ENCODE assay signal across 8 cellular contexts in the genomic region with DNA sequence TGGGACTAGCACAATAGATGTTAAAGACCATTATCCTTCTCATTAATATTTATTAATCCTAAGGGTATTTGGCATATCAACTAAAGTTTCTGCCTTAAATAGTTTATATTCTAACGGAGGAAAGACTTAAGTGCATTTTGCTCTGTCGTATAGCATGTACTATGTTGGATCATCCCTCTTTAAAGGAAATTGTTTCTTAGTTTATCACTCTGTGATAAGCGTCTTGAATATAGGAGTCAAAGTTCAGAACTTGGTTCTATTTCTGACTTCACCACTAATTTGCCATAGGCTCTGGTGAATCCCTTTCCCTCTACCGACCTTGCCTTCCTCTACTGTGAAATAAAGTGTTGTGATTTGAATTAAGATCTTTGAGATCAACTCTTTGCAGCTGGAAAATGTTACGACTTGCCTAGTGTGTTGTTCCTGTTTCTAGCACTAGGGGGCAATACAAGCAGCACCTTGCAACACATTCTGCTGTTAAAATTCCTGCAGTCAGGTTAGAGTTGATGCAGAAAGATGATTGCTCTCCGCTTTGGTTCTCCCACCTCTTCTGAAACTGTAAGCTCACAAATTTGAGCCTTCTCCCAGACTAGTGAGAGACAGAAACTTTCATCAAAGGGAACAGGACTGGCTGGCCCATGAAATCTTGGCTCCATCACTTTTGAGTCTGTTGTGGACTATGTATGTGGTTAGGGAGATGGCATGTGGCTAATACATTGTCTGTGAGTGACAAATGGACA. TPM values are rescaled to one million over a fixed set of nuclear protein-coding genes. Genes with fewer than 3 reads are reported as not detected.
DNase-seq lines count a peak whose midpoint lies in the region; ATAC-seq and TF ChIP-seq lines count a peak whose summit lies in the region.

No MANE protein-coding gene starts in this region.

- no peak overlapping the region for H3K9ac ChIP-seq in liver (ENCODE audit: low read depth in 1 of 2, low read length in 2 of 2)

- WGBS in liver: 18% methylated on average over 6 of the region's 6 CpGs

- DNase-seq in Right ventricle myocardium inferior (ENCODE audit: missing footprints) (no peak), cardiac septum (ENCODE audit: low spot score) (no peak), NCI-H1105 treated with DMSO at 0.1 percent for 48 hours (lab: John Stamatoyannopoulos, UW) (peak; percentile 60), dermis microvascular lymphatic vessel endothelial cell (ENCODE audit: low read depth in 2 of 2) (peak; percentile 66 to 71)
- DNase-seq in stimulated activated CD8-positive, alpha-beta memory T cell treated with anti-CD3 and anti-CD28 coated beads, Interleukin-15, amount 100 ng/mL, for 1 hour (ENCODE audit: low read depth): peak; percentile 20

- H3K4me3 ChIP-seq in liver (ENCODE audit: low read depth in 1 of 3, low read length in 3 of 3): no peak overlapping the region

- TF ChIP-seq RAD21 in liver (IDR thresholded peaks at IDR 0.05): peak; percentile 97 to 99

- intact Hi-C loops in Right ventricle myocardium inferior (cut with DNase I) (loop anchor here (1.0 kb wide), 2 partner anchors 185 to 299 kb away; no protein-coding TSS in a partner anchor), cardiac septum (cut with DNase I) (loop anchor here (1.0 to 5.0 kb wide), 3 partner anchors 185 to 392 kb away; no protein-coding TSS in a partner anchor)

- ATAC-seq in Right ventricle myocardium inferior (peak; percentile 56), GM21717 (IDR thresholded peaks at IDR 0.05; ENCODE audit: unreplicated experiment) (no peak)

- peak; percentile 92 for TF ChIP-seq CTCF in VCaP (conservative IDR thresholded peaks at IDR 0.05)
- TF ChIP-seq CTCF in liver (IDR thresholded peaks at IDR 0.05; ENCODE audit: low read depth, low read length, missing input control): peak; percentile 98

- H3K36me3 ChIP-seq in liver (ENCODE audit: control insufficient read depth in 4 of 4, insufficient read depth in 3 of 4, low read depth in 1 of 4, low read length in 3 of 4): no peaks in the 10 kb centered on the region

- H3K4me1 ChIP-seq in liver (ENCODE audit: control insufficient read depth in 4 of 4, insufficient read depth in 4 of 4, low read length in 3 of 4): peaks cover 0 to 15% (median 11%) of the 10 kb centered on the region in 4 donors

- H3K27ac ChIP-seq in VCaP (no peak overlapping the region), liver (ENCODE audit: low read depth in 1 of 2, low read length in 2 of 2) (no peak overlapping the region)

- H3K9me3 ChIP-seq in liver (ENCODE audit: control insufficient read depth in 4 of 4, low read length in 3 of 4): no peaks in the 10 kb centered on the region

- H3K27me3 ChIP-seq in liver (ENCODE audit: control insufficient read depth in 4 of 4, insufficient read depth in 4 of 4, low read length in 3 of 4): no peaks in the 10 kb centered on the region

TF ChIP-seq in liver, 16 proteins besides CTCF, POLR2A, EP300 and RAD21:
- TF ChIP-seq RXRA (IDR thresholded peaks at IDR 0.05) (peak in 1 of 2 donors; percentile 17), EGR1 (IDR thresholded peaks at IDR 0.05; ENCODE audit: low read depth in 2 of 2) (no peak), HNF4G (IDR thresholded peaks at IDR 0.05) (no peak), NR2F2 (IDR thresholded peaks at IDR 0.05) (no peak), YY1 (IDR thresholded peaks at IDR 0.05) (no peak), TAF1 (conservative IDR thresholded peaks at IDR 0.05) (no peak)
- TF ChIP-seq, protein P1, sequence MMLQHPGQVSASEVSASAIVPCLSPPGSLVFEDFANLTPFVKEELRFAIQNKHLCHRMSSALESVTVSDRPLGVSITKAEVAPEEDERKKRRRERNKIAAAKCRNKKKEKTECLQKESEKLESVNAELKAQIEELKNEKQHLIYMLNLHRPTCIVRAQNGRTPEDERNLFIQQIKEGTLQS (IDR thresholded peaks at IDR 0.05): no peak

RNA-seq across cellular contexts. Expression of a gene that starts 27.8 kb away (rescaled TPM):
- 5.4 TPM for total RNA-seq in Right ventricle myocardium inferior
- 4.8 TPM for total RNA-seq in cardiac septum
- total RNA-seq in dermis microvascular lymphatic vessel endothelial cell: 1.5 and 2.5 TPM in 2 replicates
- 1 to 10 TPM; 5.0 to 5.9 TPM for total RNA-seq in liver
- polyA plus RNA-seq in liver: 1 to 10 TPM; 2.2 to 4.4 TPM

RNA-seq across cellular contexts. Expression of a gene that starts 55.2 kb away (rescaled TPM):
- 71.8 TPM for total RNA-seq in Right ventricle myocardium inferior
- total RNA-seq in cardiac septum: 81.2 TPM
- total RNA-seq in dermis microvascular lymphatic vessel endothelial cell: 71.6 and 103 TPM in 2 replicates
- 100 to 1,000 TPM; 597 to 613 TPM for total RNA-seq in liver
- 100 to 1,000 TPM; 303 to 705 TPM for polyA plus RNA-seq in liver

Comparison
In these comparisons a context has a peak if more than half of its experiments do, and no peak if none do; other contexts are left out.
1. DNase-seq: peak in NCI-H1105 treated with DMSO at 0.1 percent for 48 hours (single experiment), dermis microvascular lymphatic vessel endothelial cell (2 of 2) and stimulated activated CD8-positive, alpha-beta memory T cell treated with anti-CD3 and anti-CD28 coated beads, Interleukin-15, amount 100 ng/mL, for 1 hour (single experiment); none in Right ventricle myocardium inferior (single experiment) and cardiac septum (single experiment).